7 cellular contexts compared by ENCODE assay signal in the genomic region with DNA sequence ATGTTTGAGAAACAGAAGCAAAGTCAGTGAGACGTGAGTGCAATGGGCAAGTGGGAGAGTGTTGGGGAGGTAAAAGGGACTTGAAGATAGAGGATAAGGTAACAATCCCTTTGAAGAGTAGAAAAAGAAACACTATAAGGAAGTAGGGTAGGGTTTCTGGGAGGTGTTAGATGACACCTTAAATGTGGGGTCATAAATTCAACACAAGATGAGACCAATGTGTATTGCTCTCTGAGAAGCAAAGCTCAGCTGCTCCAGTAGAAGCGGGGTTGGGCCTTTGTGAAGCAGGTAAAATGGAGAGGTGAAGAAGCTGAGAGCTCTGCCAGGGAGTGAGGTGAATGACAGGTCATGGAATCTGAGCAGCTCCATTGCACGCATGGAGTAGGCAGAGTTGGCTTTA.
"Had no signal": no experiment of that assay in that cellular context is flagged by ENCODE, and none has a peak within 500 bp of the region (broad histone marks: within the 10 kb centered on the region; RNA-seq: fewer than 3 reads in every experiment).

No MANE protein-coding gene starts in this region.

- H3K4me3 Mint-ChIP-seq: GM23338, H9 had no signal

- H2AFZ ChIP-seq: GM23338 had no signal

- H3K27ac Mint-ChIP-seq: GM23338, H9 had no signal

- H3K9me3 Mint-ChIP-seq: GM23338, H9 had no signal

- H3K4me1 Mint-ChIP-seq: GM23338, H9 had no signal

- H3K4me3 ChIP-seq: GM23338 had no signal

- FAIRE-seq: H1, H54, HTR-8/SVneo had no signal

- H3K4me2 ChIP-seq: GM23338 had no signal

- DNase-seq: H9, HCEC 1CT, IMR-90 had no signal
